ENCODE assay signal across 1 cellular context in the genomic region with DNA sequence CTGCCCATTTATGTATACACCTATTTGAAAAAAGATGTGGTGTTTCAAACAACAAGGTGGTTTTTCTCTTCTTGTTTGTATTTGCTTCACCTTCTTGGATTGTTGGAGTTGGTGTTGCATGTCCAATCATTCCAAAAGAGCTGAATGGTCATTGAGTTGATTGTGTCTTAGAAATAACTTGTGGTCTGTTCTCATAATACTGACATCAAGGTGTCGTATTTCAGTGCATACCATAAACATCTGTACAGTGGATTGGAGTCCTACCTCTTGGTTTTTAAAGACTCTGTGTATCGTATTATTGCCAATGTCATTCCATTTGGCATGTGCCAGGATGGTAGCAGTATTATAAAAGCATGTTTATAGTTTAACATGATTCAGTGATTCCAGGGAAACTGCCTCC.
TF ChIP-seq lines count a peak whose summit lies in the region.

No MANE protein-coding gene starts in this region.

TF ChIP-seq in GM23338, 12 proteins besides CTCF, POLR2A, EP300 and RAD21 (continued from another document):
- TF ChIP-seq ZNF462 (CRISPR knock-in tag; IDR thresholded peaks at IDR 0.05) (no peak), ZNF114 (CRISPR knock-in tag; IDR thresholded peaks at IDR 0.05) (no peak), EZH2phosphoT487 (IDR thresholded peaks at IDR 0.05; ENCODE audit: unreplicated experiment) (no peak), NANOG (IDR thresholded peaks at IDR 0.05; ENCODE audit: borderline replicate concordance) (no peak)
- TF ChIP-seq, protein P1, sequence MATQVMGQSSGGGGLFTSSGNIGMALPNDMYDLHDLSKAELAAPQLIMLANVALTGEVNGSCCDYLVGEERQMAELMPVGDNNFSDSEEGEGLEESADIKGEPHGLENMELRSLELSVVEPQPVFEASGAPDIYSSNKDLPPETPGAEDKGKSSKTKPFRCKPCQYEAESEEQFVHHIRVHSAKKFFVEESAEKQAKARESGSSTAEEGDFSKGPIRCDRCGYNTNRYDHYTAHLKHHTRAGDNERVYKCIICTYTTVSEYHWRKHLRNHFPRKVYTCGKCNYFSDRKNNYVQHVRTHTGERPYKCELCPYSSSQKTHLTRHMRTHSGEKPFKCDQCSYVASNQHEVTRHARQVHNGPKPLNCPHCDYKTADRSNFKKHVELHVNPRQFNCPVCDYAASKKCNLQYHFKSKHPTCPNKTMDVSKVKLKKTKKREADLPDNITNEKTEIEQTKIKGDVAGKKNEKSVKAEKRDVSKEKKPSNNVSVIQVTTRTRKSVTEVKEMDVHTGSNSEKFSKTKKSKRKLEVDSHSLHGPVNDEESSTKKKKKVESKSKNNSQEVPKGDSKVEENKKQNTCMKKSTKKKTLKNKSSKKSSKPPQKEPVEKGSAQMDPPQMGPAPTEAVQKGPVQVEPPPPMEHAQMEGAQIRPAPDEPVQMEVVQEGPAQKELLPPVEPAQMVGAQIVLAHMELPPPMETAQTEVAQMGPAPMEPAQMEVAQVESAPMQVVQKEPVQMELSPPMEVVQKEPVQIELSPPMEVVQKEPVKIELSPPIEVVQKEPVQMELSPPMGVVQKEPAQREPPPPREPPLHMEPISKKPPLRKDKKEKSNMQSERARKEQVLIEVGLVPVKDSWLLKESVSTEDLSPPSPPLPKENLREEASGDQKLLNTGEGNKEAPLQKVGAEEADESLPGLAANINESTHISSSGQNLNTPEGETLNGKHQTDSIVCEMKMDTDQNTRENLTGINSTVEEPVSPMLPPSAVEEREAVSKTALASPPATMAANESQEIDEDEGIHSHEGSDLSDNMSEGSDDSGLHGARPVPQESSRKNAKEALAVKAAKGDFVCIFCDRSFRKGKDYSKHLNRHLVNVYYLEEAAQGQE (IDR thresholded peaks at IDR 0.05; ENCODE audit: unreplicated experiment): no peak
- TF ChIP-seq, protein P2, sequence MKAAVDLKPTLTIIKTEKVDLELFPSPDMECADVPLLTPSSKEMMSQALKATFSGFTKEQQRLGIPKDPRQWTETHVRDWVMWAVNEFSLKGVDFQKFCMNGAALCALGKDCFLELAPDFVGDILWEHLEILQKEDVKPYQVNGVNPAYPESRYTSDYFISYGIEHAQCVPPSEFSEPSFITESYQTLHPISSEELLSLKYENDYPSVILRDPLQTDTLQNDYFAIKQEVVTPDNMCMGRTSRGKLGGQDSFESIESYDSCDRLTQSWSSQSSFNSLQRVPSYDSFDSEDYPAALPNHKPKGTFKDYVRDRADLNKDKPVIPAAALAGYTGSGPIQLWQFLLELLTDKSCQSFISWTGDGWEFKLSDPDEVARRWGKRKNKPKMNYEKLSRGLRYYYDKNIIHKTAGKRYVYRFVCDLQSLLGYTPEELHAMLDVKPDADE (IDR thresholded peaks at IDR 0.05): no peak
